ENCODE assay signal across 18 cellular contexts in the genomic region with DNA sequence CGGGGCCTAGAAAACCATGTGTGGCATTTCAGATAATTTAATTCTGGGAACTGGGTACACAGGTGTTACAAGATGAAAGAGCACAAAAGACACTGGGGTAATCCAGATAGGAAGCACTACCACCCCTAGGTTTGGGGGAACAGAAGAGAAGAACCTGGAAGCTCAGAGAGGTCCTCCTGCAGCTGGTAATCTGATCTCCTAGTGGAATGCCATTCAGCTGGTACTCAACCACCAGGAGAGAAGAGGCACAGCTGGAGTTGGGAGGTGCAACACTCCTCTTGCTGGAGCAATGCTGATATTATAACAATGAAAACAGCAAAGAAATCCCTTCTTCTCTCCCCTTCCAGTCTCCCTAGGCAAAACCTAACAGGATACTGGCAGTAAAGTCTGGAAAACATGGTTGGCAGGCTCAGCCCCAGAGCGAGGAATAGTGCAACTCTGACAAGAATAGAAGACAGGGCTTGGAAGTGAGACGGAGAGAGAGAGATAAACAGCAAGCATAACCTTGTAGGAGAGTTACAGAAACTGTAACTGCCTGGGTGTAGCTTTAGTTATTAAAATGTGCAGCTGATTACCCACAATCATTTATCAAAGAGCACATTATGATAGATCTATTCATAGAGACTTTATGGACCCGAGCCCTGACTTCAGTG. TPM values are rescaled to one million over a fixed set of nuclear protein-coding genes. Genes with fewer than 3 reads are reported as not detected.
DNase-seq lines count a peak whose midpoint lies in the region; ATAC-seq and TF ChIP-seq lines count a peak whose summit lies in the region.
"Had no signal": no experiment of that assay in that cellular context is flagged by ENCODE, and none has a peak within 500 bp of the region (broad histone marks: within the 10 kb centered on the region; RNA-seq: fewer than 3 reads in every experiment).

No MANE protein-coding gene starts in this region.

- TF ChIP-seq POLR2A in heart left ventricle (IDR thresholded peaks at IDR 0.05): no peak

- 55 to 66% (median 63%) methylated on average over 4 of the region's 4 CpGs for WGBS in heart left ventricle, 4 donors

- H3K36me3 ChIP-seq in heart left ventricle: peaks cover 0 to 4% (median 0%) of the 10 kb centered on the region in 9 donors
- H3K36me3 ChIP-seq in CD8-positive, alpha-beta memory T cell (ENCODE audit: insufficient read depth, low read length): no peaks in the 10 kb centered on the region

- peaks cover 1% of the 10 kb centered on the region for H3K36me3 Mint-ChIP-seq in osteocyte (ENCODE audit: unreplicated experiment)
- H3K36me3 Mint-ChIP-seq in CD8-positive, alpha-beta memory T cell: peaks cover 2 to 36% (median 3%) of the 10 kb centered on the region in 3 donors
- H3K36me3 Mint-ChIP-seq: natural killer cell had no signal

- ATAC-seq in heart left ventricle: peak; percentile 62 to 84 (median 80)
- no peak for ATAC-seq in stimulated activated naive CD8-positive, alpha-beta T cell treated with anti-CD3 and anti-CD28 coated beads, Interleukin-15, amount 100 ng/mL, for 72 hours
- ATAC-seq: CD8-positive, alpha-beta T cell; left colon; natural killer cell; T-cell had no signal

- H3K9me3 ChIP-seq in heart left ventricle: no peaks in the 10 kb centered on the region
- no peaks in the 10 kb centered on the region for H3K9me3 ChIP-seq in CD8-positive, alpha-beta memory T cell (ENCODE audit: low read length)

- peak overlapping the region; percentile 31 for H3K27ac Mint-ChIP-seq in osteocyte (ENCODE audit: unreplicated experiment)
- peak overlapping the region in 1 of 2 donors; percentile 42 for H3K27ac Mint-ChIP-seq in stimulated activated naive CD8-positive, alpha-beta T cell treated with anti-CD3 and anti-CD28 coated beads, Interleukin-15, amount 100 ng/mL, for 72 hours
- H3K27ac Mint-ChIP-seq in CD8-positive, alpha-beta memory T cell: peak overlapping the region in 3 of 8 donors; percentile 70 to 82 (median 75)
- H3K27ac Mint-ChIP-seq: activated naive CD8-positive, alpha-beta T cell treated with anti-CD3 and anti-CD28 coated beads, Interleukin-2, amount 10 ng/mL, durations not matched to agents 7 days and 5 days; CD8-positive, alpha-beta T cell; natural killer cell; T-cell had no signal

- DNase-seq in NCI-H2107 treated with DMSO at 0.1 percent for 48 hours (lab: John Stamatoyannopoulos, UW; ENCODE audit: unreplicated experiment) (peak; percentile 51), NCI-H2107 (lab: John Stamatoyannopoulos, UW) (no peak), NCI-H345 (lab: John Stamatoyannopoulos, UW) (peak; percentile 39), heart left ventricle (no peak), osteocyte (ENCODE audit: extremely low spot score, unreplicated experiment) (no peak), globus pallidus (ENCODE audit: low spot score) (no peak)
- DNase-seq in stimulated activated naive CD8-positive, alpha-beta T cell treated with anti-CD3 and anti-CD28 coated beads, Interleukin-15, amount 100 ng/mL, for 72 hours: no peak
- DNase-seq in CD8-positive, alpha-beta memory T cell: no peak
- DNase-seq: activated CD8-positive, alpha-beta memory T cell treated with anti-CD3 and anti-CD28 coated beads, Interleukin-2, amount 50 U/mL, for 48 hours; activated naive CD8-positive, alpha-beta T cell treated with anti-CD3 and anti-CD28 coated beads, Interleukin-2, amount 10 ng/mL, durations not matched to agents 7 days and 5 days; CD8-positive, alpha-beta T cell; erythroblast; left colon; natural killer cell; stimulated activated CD4-positive, alpha-beta T cell treated with anti-CD3 and anti-CD28 coated beads, Interleukin-2, amount 100 ng/mL, for 24 hours; stimulated activated CD8-positive, alpha-beta memory T cell treated with anti-CD3 and anti-CD28 coated beads, Interleukin-4, amount 100 ng/mL, for 48 hours; T-cell; trophoblast cell had no signal

- H3K4me1 ChIP-seq in heart left ventricle: peaks cover 0 to 36% (median 15%) of the 10 kb centered on the region in 12 donors
- peaks cover 7% of the 10 kb centered on the region for H3K4me1 ChIP-seq in CD8-positive, alpha-beta memory T cell (ENCODE audit: insufficient read depth, low read length)

- no peaks in the 10 kb centered on the region for H3K27me3 Mint-ChIP-seq in osteocyte (ENCODE audit: unreplicated experiment)
- H3K27me3 Mint-ChIP-seq in stimulated activated naive CD8-positive, alpha-beta T cell treated with anti-CD3 and anti-CD28 coated beads, Interleukin-15, amount 100 ng/mL, for 72 hours: no peaks in the 10 kb centered on the region
- peaks cover 0 to 2% of the 10 kb centered on the region in 2 donors for H3K27me3 Mint-ChIP-seq in CD8-positive, alpha-beta memory T cell
- H3K27me3 Mint-ChIP-seq: activated naive CD8-positive, alpha-beta T cell treated with anti-CD3 and anti-CD28 coated beads, Interleukin-2, amount 10 ng/mL, durations not matched to agents 7 days and 5 days; T-cell had no signal

- no peaks in the 10 kb centered on the region for H3K9me3 Mint-ChIP-seq in osteocyte (ENCODE audit: unreplicated experiment)
- no peaks in the 10 kb centered on the region for H3K9me3 Mint-ChIP-seq in stimulated activated naive CD8-positive, alpha-beta T cell treated with anti-CD3 and anti-CD28 coated beads, Interleukin-15, amount 100 ng/mL, for 72 hours
- no peaks in the 10 kb centered on the region for H3K9me3 Mint-ChIP-seq in CD8-positive, alpha-beta memory T cell
- H3K9me3 Mint-ChIP-seq: activated naive CD8-positive, alpha-beta T cell treated with anti-CD3 and anti-CD28 coated beads, Interleukin-2, amount 10 ng/mL, durations not matched to agents 7 days and 5 days; CD8-positive, alpha-beta T cell; natural killer cell; T-cell had no signal

- intact Hi-C loops in heart left ventricle (cut with DNase I): loop anchor here in 8 of 10 donors (5.0 to 10.0 kb wide), 7 partner anchors 144 to 422 kb away; partner anchors contain the start of genes AHCYL2 (in 1 of the 8) and SMKR1 (in 1 of the 8)

- no peaks in the 10 kb centered on the region for H3K27me3 ChIP-seq in heart left ventricle
- no peaks in the 10 kb centered on the region for H3K27me3 ChIP-seq in CD8-positive, alpha-beta memory T cell (ENCODE audit: insufficient read depth, low read length, poor library complexity, severe bottlenecking)

- TF ChIP-seq CTCF in heart left ventricle (IDR thresholded peaks at IDR 0.05): no peak
- TF ChIP-seq CTCF in osteocyte (IDR thresholded peaks at IDR 0.05): no peak

- H3K4me3 ChIP-seq in heart left ventricle: no peak overlapping the region
- no peak overlapping the region for H3K4me3 ChIP-seq in CD8-positive, alpha-beta memory T cell (ENCODE audit: low read length)

- CTCF ChIA-PET in CD8-positive, alpha-beta memory T cell (lab: Charles Lee): interaction anchor here (0.6 kb wide), 1 partner anchor 1243 kb away, joined by 3 read pairs; no protein-coding TSS in a partner anchor

- peaks cover 33% of the 10 kb centered on the region for H3K4me1 Mint-ChIP-seq in osteocyte (ENCODE audit: unreplicated experiment)
- H3K4me1 Mint-ChIP-seq in stimulated activated naive CD8-positive, alpha-beta T cell treated with anti-CD3 and anti-CD28 coated beads, Interleukin-15, amount 100 ng/mL, for 72 hours: peaks cover 42% of the 10 kb centered on the region
- H3K4me1 Mint-ChIP-seq in CD8-positive, alpha-beta memory T cell: peaks cover 23 to 58% (median 48%) of the 10 kb centered on the region in 3 donors

- no peak overlapping the region for H3K4me3 Mint-ChIP-seq in osteocyte (ENCODE audit: unreplicated experiment)
- no peak overlapping the region for H3K4me3 Mint-ChIP-seq in stimulated activated naive CD8-positive, alpha-beta T cell treated with anti-CD3 and anti-CD28 coated beads, Interleukin-15, amount 100 ng/mL, for 72 hours
- no peak overlapping the region for H3K4me3 Mint-ChIP-seq in CD8-positive, alpha-beta memory T cell
- H3K4me3 Mint-ChIP-seq: activated naive CD8-positive, alpha-beta T cell treated with anti-CD3 and anti-CD28 coated beads, Interleukin-2, amount 10 ng/mL, durations not matched to agents 7 days and 5 days; CD8-positive, alpha-beta T cell; natural killer cell; T-cell had no signal

- POLR2A ChIA-PET in CD8-positive, alpha-beta memory T cell (lab: Charles Lee): no interaction called here

- H3K27ac ChIP-seq in heart left ventricle: peak overlapping the region in 7 of 12 donors; percentile 20 to 63 (median 30)
- H3K27ac ChIP-seq in CD8-positive, alpha-beta memory T cell (ENCODE audit: low read depth, low read length): no peak overlapping the region

RNA-seq across cellular contexts. Expression of gene NRF1, which starts 35.0 kb away (rescaled TPM):
- total RNA-seq in heart left ventricle (10 to 100 TPM in 8 of 9 donors, 1 to 10 TPM in 1; 7.8 to 20.7 (median 13.5) TPM), osteocyte (15.8 and 20.7 TPM in 2 replicates)
- 1 to 10 TPM; 6.2 to 6.3 TPM for polyA plus RNA-seq in heart left ventricle
- total RNA-seq in CD8-positive, alpha-beta memory T cell: 10 to 100 TPM; 22.6 to 23.7 TPM
- 23.3 TPM for polyA plus RNA-seq in CD8-positive, alpha-beta memory T cell

Comparison
In these comparisons a context has a peak if more than half of its experiments do, and no peak if none do; other contexts are left out.
1. DNase-seq: peak in NCI-H2107 treated with DMSO at 0.1 percent for 48 hours (single experiment) and NCI-H345 (single experiment); none in NCI-H2107 (single experiment), heart left ventricle (0 of 5), osteocyte (single experiment), stimulated activated naive CD8-positive, alpha-beta T cell treated with anti-CD3 and anti-CD28 coated beads, Interleukin-15, amount 100 ng/mL, for 72 hours (0 of 2), CD8-positive, alpha-beta memory T cell (0 of 5) and globus pallidus (single experiment).